In the genomic region with DNA sequence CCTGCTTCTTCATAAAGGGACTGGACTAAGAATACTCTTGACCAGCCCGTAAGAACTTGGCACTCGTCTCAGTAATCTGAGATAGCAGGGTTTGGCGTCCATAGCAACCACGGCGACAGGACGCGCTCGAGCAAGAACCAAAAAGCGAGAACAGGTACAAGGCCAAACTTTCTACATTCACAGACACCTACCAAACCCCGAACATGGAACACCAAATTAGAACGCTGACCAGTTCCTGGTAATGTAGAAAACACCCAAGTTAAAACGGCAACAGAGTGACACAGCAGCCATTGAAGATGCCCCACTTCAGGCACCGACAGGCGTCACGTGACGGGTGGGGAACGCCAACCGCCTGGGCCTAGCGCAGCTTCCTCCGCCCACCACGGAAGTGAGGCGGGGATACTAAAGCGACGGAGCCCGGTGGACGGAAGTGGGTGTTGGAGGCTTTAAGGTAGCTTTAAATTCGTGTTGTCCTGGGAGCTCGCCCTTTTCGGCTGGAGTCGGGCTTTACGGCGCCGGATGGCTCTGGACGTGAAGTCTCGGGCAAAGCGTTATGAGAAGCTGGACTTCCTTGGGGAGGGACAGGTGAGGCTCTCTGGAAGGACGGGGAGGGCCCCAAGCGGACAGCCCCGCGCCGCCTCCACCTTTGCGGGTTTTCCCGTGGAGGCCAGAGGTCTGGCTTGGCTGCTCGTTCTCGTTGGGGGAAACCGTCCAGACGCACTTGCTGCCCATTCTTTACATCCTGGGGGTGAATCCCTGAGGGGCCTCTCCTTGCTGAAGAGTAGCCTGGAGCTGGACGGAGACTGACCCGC, we compare ENCODE assay signal across 8 cellular contexts. TPM values are rescaled to one million over a fixed set of nuclear protein-coding genes. Genes with fewer than 3 reads are reported as not detected.
DNase-seq lines count a peak whose midpoint lies in the region; ATAC-seq and TF ChIP-seq lines count a peak whose summit lies in the region.

Gene CDK7, plus strand, starts transcription at position 430 of the 812 bp plus-strand sequence. Its CDS starts 90 bp downstream, at position 520.

- H3K9me3 ChIP-seq in Peyer's patch (no peaks in the 10 kb centered on the region), esophagus muscularis mucosa (no peaks in the 10 kb centered on the region), muscle layer of duodenum (ENCODE audit: control insufficient read depth in 1 of 2, low read length in 2 of 2) (no peaks in the 10 kb centered on the region)

- peaks cover 21% of the 10 kb centered on the region for H3K4me1 ChIP-seq in KMS-11 (ENCODE audit: low read depth, poor library complexity, severe bottlenecking)
- peaks cover 0 to 27% (median 5%) of the 10 kb centered on the region in 4 donors for H3K4me1 ChIP-seq in Peyer's patch
- peaks cover 15 to 48% (median 41%) of the 10 kb centered on the region in 4 donors for H3K4me1 ChIP-seq in esophagus muscularis mucosa
- H3K4me1 ChIP-seq in muscle layer of duodenum (ENCODE audit: control insufficient read depth in 1 of 2, insufficient read depth in 2 of 2, low read length in 2 of 2) = peaks cover 3 to 20% of the 10 kb centered on the region in 2 donors

- under 1% methylated on average over 47 of the region's 49 CpGs for WGBS in esophagus muscularis mucosa

- TF ChIP-seq POLR2A in Peyer's patch (IDR thresholded peaks at IDR 0.05) = peak; percentile 45 to 67
- TF ChIP-seq POLR2A in esophagus muscularis mucosa (IDR thresholded peaks at IDR 0.05; ENCODE audit: low read depth) = no peak

- ATAC-seq in GM21737 (IDR thresholded peaks at IDR 0.05; ENCODE audit: unreplicated experiment) = peak; percentile 99

- peak within 1 kb of the TSS; percentile 56; the same call in 1 of the 2 replicates for H3K9ac ChIP-seq in KMS-11

- TF ChIP-seq EP300 in esophagus muscularis mucosa (IDR thresholded peaks at IDR 0.05) = no peak

- H3K27ac ChIP-seq in KMS-11 (peak within 1 kb of the TSS; percentile 36), Peyer's patch (peak within 1 kb of the TSS; percentile 73 to 88 (median 78)), esophagus muscularis mucosa (replicated peaks in 1 of 4) (peak within 1 kb of the TSS; percentile 77 to 88 (median 84)), muscle layer of duodenum (ENCODE audit: low read length) (peak within 1 kb of the TSS; percentile 84)

- intact Hi-C loops in esophagus muscularis mucosa (cut with DNase I) = loop anchor here (2.0 to 10.0 kb wide), 3 partner anchors 16 to 100 kb away; partner anchors contain the start of genes CCDC125 and CCNB1

- peak within 1 kb of the TSS; percentile 88 for H3K4me3 ChIP-seq in KMS-11 (IDR thresholded peaks at IDR 0.05; ENCODE audit: insufficient read depth, low read depth, low read length)
- H3K4me3 ChIP-seq in Peyer's patch = peak within 1 kb of the TSS; percentile 75 to 88 (median 78)
- H3K4me3 ChIP-seq in esophagus muscularis mucosa = peak within 1 kb of the TSS; percentile 70 to 96 (median 76)
- H3K4me3 ChIP-seq in muscle layer of duodenum (ENCODE audit: low read depth in 1 of 2, low read length in 2 of 2) = peak within 1 kb of the TSS; percentile 85 to 91

- H3K79me2 ChIP-seq in KMS-11 (ENCODE audit: insufficient read depth, low read depth) = peaks cover 16% of the 10 kb centered on the region; the same call in 1 of the 2 replicates

- H3K4me2 ChIP-seq in KMS-11 = peak within 1 kb of the TSS; percentile 86

- no peaks in the 10 kb centered on the region for H3K27me3 ChIP-seq in KMS-11 (ENCODE audit: insufficient read depth, low read depth)
- no peaks in the 10 kb centered on the region for H3K27me3 ChIP-seq in Peyer's patch
- no peaks in the 10 kb centered on the region for H3K27me3 ChIP-seq in esophagus muscularis mucosa
- no peaks in the 10 kb centered on the region for H3K27me3 ChIP-seq in muscle layer of duodenum (ENCODE audit: low read depth, low read length)

- no peaks in the 10 kb centered on the region for H4K20me1 ChIP-seq in KMS-11 (ENCODE audit: insufficient read depth)

- TF ChIP-seq CTCF in KMS-11 (conservative IDR thresholded peaks at IDR 0.05; ENCODE audit: low read depth, low read length) (no peak), Peyer's patch (IDR thresholded peaks at IDR 0.05) (peak in 2 of 6 experiments; percentile 1 to 3), esophagus muscularis mucosa (IDR thresholded peaks at IDR 0.05) (peak in 1 of 3 experiments; percentile 12)

- DNase-seq in DMS53 treated with DMSO at 0.1 percent for 48 hours (lab: John Stamatoyannopoulos, UW; ENCODE audit: unreplicated experiment) (peak; percentile 88), Peyer's patch (peak; percentile 93 to 97 (median 96)), esophagus muscularis mucosa (ENCODE audit: extremely low spot score) (peak; percentile 98)
- DNase-seq in activated T-cell treated with anti-CD3 and anti-CD28 coated beads, Interleukin-2, amount 50 U/mL, for 48 hours = peak; percentile 93 to 94
- peak; percentile 87 to 89 for DNase-seq in stimulated activated CD8-positive, alpha-beta memory T cell treated with anti-CD3 and anti-CD28 coated beads, Interleukin-7, amount 100 ng/mL, for 4 hours (ENCODE audit: low read depth in 2 of 2)

- H3K36me3 ChIP-seq in KMS-11 (ENCODE audit: insufficient read depth) = no peaks in the 10 kb centered on the region
- peaks cover 0 to 4% (median 0%) of the 10 kb centered on the region in 3 donors for H3K36me3 ChIP-seq in Peyer's patch
- peaks cover 3 to 31% (median 17%) of the 10 kb centered on the region in 4 donors for H3K36me3 ChIP-seq in esophagus muscularis mucosa
- peaks cover 0 to 18% of the 10 kb centered on the region in 2 donors for H3K36me3 ChIP-seq in muscle layer of duodenum (ENCODE audit: control insufficient read depth in 1 of 2, insufficient read depth in 2 of 2, low read length in 2 of 2)

- H2AFZ ChIP-seq in KMS-11 (ENCODE audit: low read depth) = peak within 1 kb of the TSS; percentile 93

RNA-seq across cellular contexts. Expression of gene CDK7, which starts in this region (rescaled TPM):
- 10 to 100 TPM in 3 of 4 donors, 1 to 10 TPM in 1; 8.2 to 56.0 (median 25.1) TPM for total RNA-seq in Peyer's patch
- 10 to 100 TPM; 16.1 to 27.4 (median 23.5) TPM for total RNA-seq in esophagus muscularis mucosa

Comparison
In these comparisons a context has a peak if more than half of its experiments do, and no peak if none do; other contexts are left out.
1. Peak in every context shown above with its lines: DNase-seq, ATAC-seq, H3K4me3 ChIP-seq and H3K27ac ChIP-seq.